3 cellular contexts compared by ENCODE assay signal in the genomic region with DNA sequence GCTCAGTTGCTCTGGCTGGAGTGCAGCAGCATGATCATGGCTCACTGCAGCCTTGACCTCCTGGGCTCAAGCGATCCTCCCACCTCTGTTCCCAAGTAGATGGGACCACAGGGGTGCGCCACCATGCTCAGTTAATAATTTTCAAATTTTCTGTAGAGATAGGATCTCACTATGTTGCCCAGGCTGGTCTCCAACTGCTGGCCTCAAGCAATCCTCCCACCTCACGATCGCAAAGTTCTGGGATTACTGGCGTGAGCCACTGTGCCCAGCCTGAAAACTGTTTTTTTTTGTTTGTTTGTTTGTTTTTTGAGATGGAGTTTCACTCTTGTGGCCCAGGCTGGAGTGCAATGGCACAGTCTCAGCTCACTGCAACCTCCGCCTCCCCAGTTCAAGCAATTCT.
TF ChIP-seq lines count a peak whose summit lies in the region.

No MANE protein-coding gene starts in this region.

TF ChIP-seq in HEK293, 187 proteins besides CTCF, POLR2A, EP300 and RAD21:
- 0 out of 2 replicates have a peak, but pooled peaks have one; percentile 30 for TF ChIP-seq ZNF121 (tag by site-specific recombination; IDR thresholded peaks at IDR 0.05)
TF ChIP-seq in HEK293: peak in this region for 1; not testable (repeated sequence) for 186.

TF ChIP-seq in WTC11, 78 proteins besides CTCF, POLR2A, EP300 and RAD21:
- TF ChIP-seq ZNF121 (CRISPR knock-in tag; IDR thresholded peaks at IDR 0.05): peak; percentile 62; the same call in 1 of the 2 replicates

TF ChIP-seq in HepG2, 621 proteins besides CTCF, POLR2A, EP300 and RAD21:
- TF ChIP-seq ZNF121 (CRISPR knock-in tag; IDR thresholded peaks at IDR 0.05): peak; percentile 94
TF ChIP-seq in HepG2: peak in this region for 1; not testable (repeated sequence) for 620.
